ENCODE assay signal across 8 cellular contexts in genomic region chr17:75323043-75323591, GRCh38. TPM values are rescaled to one million over a fixed set of nuclear protein-coding genes. Genes with fewer than 3 reads are reported as not detected.
A peak's percentile ranks its signal among the peaks of the same experiment; 100 is the strongest.
DNase-seq lines count a peak whose midpoint lies in the region; ATAC-seq and TF ChIP-seq lines count a peak whose summit lies in the region.

No MANE protein-coding gene starts in this region.

- TF ChIP-seq POLR2A in heart left ventricle (IDR thresholded peaks at IDR 0.05), result no peak

- 32 to 40% (median 37%) methylated on average over 6 of the region's 6 CpGs for WGBS in heart left ventricle, 4 donors

- H3K4me1 ChIP-seq in adipocyte (ENCODE audit: control insufficient read depth, insufficient read depth, low read length), result peaks cover 13% of the 10 kb centered on the region
- H3K4me1 ChIP-seq in heart left ventricle, result peaks cover 3 to 58% (median 13%) of the 10 kb centered on the region in 12 donors

- DNase-seq in NCI-H1694 (lab: John Stamatoyannopoulos, UW) (peak; percentile 63), T-helper 1 cell (peak; percentile 73 to 92 (median 81)), adipocyte (ENCODE audit: low read depth) (peak; percentile 96), heart left ventricle (peak; percentile 80 to 86 (median 84)), renal cortical epithelial cell (ENCODE audit: low read depth) (peak; percentile 85)

- H3K36me3 ChIP-seq in adipocyte (ENCODE audit: control insufficient read depth, insufficient read depth, low read length, severe bottlenecking), result peaks cover 58% of the 10 kb centered on the region
- peaks cover 0 to 70% (median 40%) of the 10 kb centered on the region in 9 donors for H3K36me3 ChIP-seq in heart left ventricle

- H3K4me3 ChIP-seq in adipocyte (ENCODE audit: low read length) (no peak overlapping the region), heart left ventricle (no peak overlapping the region)

- no peak overlapping the region for H3K9ac ChIP-seq in adipocyte (ENCODE audit: low read length)

- ATAC-seq in heart left ventricle (peak; percentile 44 to 75 (median 63)), GM19395 (IDR thresholded peaks at IDR 0.05; ENCODE audit: unreplicated experiment) (no peak), GM21737 (IDR thresholded peaks at IDR 0.05; ENCODE audit: unreplicated experiment) (no peak)

- H3K27me3 ChIP-seq in adipocyte (replicated peaks; ENCODE audit: control insufficient read depth, insufficient read depth, low read length) (no peaks in the 10 kb centered on the region), heart left ventricle (no peaks in the 10 kb centered on the region)

- no peaks in the 10 kb centered on the region for H3K9me3 ChIP-seq in adipocyte (ENCODE audit: control insufficient read depth, low read length)
- no peaks in the 10 kb centered on the region for H3K9me3 ChIP-seq in heart left ventricle

- H3K27ac ChIP-seq in heart left ventricle, result peak overlapping the region in 1 of 12 donors; percentile 81

- intact Hi-C loops in heart left ventricle (cut with DNase I), result loop anchor here (1.0 to 10.0 kb wide), 8 partner anchors 39 to 202 kb away; partner anchors contain the start of genes GRB2 (in 8 of the 10), LLGL2 (in 2 of the 10), CASKIN2 (in 1 of the 10) and TSEN54 (in 1 of the 10)

- peak; percentile 79 for TF ChIP-seq CTCF in GM12873 (IDR thresholded peaks at IDR 0.05; ENCODE audit: insufficient read depth, low read depth, low read length, missing control alignments)
- peak; percentile 68 to 86 (median 79) for TF ChIP-seq CTCF in heart left ventricle (IDR thresholded peaks at IDR 0.05)

RNA-seq across cellular contexts. Expression of gene SLC25A19, which starts 33.9 kb away (rescaled TPM):
- total RNA-seq in heart left ventricle (10 to 100 TPM in 6 of 9 donors, 1 to 10 TPM in 3; 7.0 to 27.9 (median 11.7) TPM), renal cortical epithelial cell (2.8 and 5.6 TPM in 2 replicates)
- polyA plus RNA-seq in heart left ventricle, result 10 to 100 TPM; 15.9 to 23.3 TPM

RNA-seq across cellular contexts. Expression of gene MIF4GD, which starts 52.1 kb away (rescaled TPM):
- total RNA-seq in heart left ventricle, result 10 to 100 TPM; 13.1 to 34.7 (median 18.6) TPM
- polyA plus RNA-seq in heart left ventricle, result 10 to 100 TPM in 1 of 2 donors, 1 to 10 TPM in 1; 8.6 to 27.8 TPM
- total RNA-seq in renal cortical epithelial cell, result 15.1 and 16.3 TPM in 2 replicates

Comparison
In these comparisons a context has a peak if more than half of its experiments do, and no peak if none do; other contexts are left out.
1. ATAC-seq: peak in heart left ventricle (4 of 4); none in GM19395 (single experiment) and GM21737 (single experiment).
2. Peak in every context shown above with its lines, with median percentiles within 50 percentile points of each other: DNase-seq.